24 cellular contexts compared by ENCODE assay signal in genomic region chr9:117485176-117485575, GRCh38.
DNase-seq lines count a peak whose midpoint lies in the region; ATAC-seq and TF ChIP-seq lines count a peak whose summit lies in the region.
"Had no signal": no experiment of that assay in that cellular context is flagged by ENCODE, and none has a peak within 500 bp of the region (broad histone marks: within the 10 kb centered on the region; RNA-seq: fewer than 3 reads in every experiment).

No MANE protein-coding gene starts in this region.

- H3K4me1 Mint-ChIP-seq in HFFc6 (ENCODE audit: low read depth), result no peaks in the 10 kb centered on the region

- no peak overlapping the region for H3K27ac ChIP-seq in RWPE1
- H3K27ac ChIP-seq: heart right ventricle, pancreas had no signal

- no peaks in the 10 kb centered on the region for H3K27me3 Mint-ChIP-seq in HFFc6 (ENCODE audit: insufficient read depth)

- ATAC-seq in GM21390 (IDR thresholded peaks at IDR 0.05; ENCODE audit: unreplicated experiment), result no peak
- ATAC-seq: GM12878; naive thymus-derived CD8-positive, alpha-beta T cell; pancreas had no signal

- H3K4me3 Mint-ChIP-seq in HFFc6, result no peak overlapping the region
- H3K4me3 Mint-ChIP-seq: naive thymus-derived CD8-positive, alpha-beta T cell; T-helper 1 cell treated with Interleukin-12 subunit alpha and Interleukin-12 subunit beta and Interleukin-4 antibody, amounts not matched to agents 30 μg/mL and 1 μg/mL, for 36 hours; type B pancreatic cell had no signal

- peaks cover 26% of the 10 kb centered on the region for H3K9me3 Mint-ChIP-seq in HFFc6
- H3K9me3 Mint-ChIP-seq: T-helper 1 cell treated with Interleukin-12 subunit alpha and Interleukin-12 subunit beta and Interleukin-4 antibody, amounts not matched to agents 30 μg/mL and 1 μg/mL, for 36 hours; type B pancreatic cell had no signal

- POLR2A ChIA-PET in RWPE1 (lab: Yijun Ruan, JAX; ENCODE audit: low non-redundant PET), result no interaction called here

- no peaks in the 10 kb centered on the region for H3K36me3 Mint-ChIP-seq in HFFc6 (ENCODE audit: low read depth)
- H3K36me3 Mint-ChIP-seq: naive thymus-derived CD8-positive, alpha-beta T cell; type B pancreatic cell had no signal

- DNase-seq in HFFc6 (peak; percentile 14), RWPE1 (ENCODE audit: low spot score) (peak; percentile 12), foreskin fibroblast (peak; percentile 4 to 31), renal cortical epithelial cell (ENCODE audit: low read depth) (peak; percentile 30), NCI-H2081 treated with DMSO at 0.1 percent for 48 hours (lab: John Stamatoyannopoulos, UW) (no peak), HUDEP-2 (lab: John Stamatoyannopoulos, UW; ENCODE audit: unreplicated experiment in 76 of 76) (no peak)
- no peak for DNase-seq in stimulated activated CD4-positive, alpha-beta T cell treated with anti-CD3 and anti-CD28 coated beads, Interleukin-4, amount 100 ng/mL, for 1 hour
- DNase-seq: activated CD4-positive, alpha-beta T cell treated with anti-CD3 and anti-CD28 coated beads, Interleukin-2, amount 50 U/mL, for 48 hours; activated naive CD4-positive, alpha-beta T cell; activated T-cell treated with anti-CD3 and anti-CD28 coated beads for 4 hours; amniotic stem cell; BE2C; effector CD8-positive, alpha-beta T cell; GF-D8; heart right ventricle; naive thymus-derived CD8-positive, alpha-beta T cell; NCI-H1105; NCI-H2107; OCI-M1; pancreas had no signal

- no peak for TF ChIP-seq CTCF in HFFc6 (IDR thresholded peaks at IDR 0.05)
- TF ChIP-seq CTCF in RWPE1 (conservative IDR thresholded peaks at IDR 0.05; ENCODE audit: low read depth), result no peak
- TF ChIP-seq CTCF in foreskin fibroblast (IDR thresholded peaks at IDR 0.05; ENCODE audit: low read depth, low read length), result no peak

- no peak overlapping the region for H3K4me3 ChIP-seq in foreskin fibroblast (ENCODE audit: low read depth in 1 of 2, low read length in 2 of 2)
- H3K4me3 ChIP-seq: GM12878, heart right ventricle, pancreas had no signal

- CTCF ChIA-PET in RWPE1 (lab: Yijun Ruan, JAX), result no interaction called here

- no peak overlapping the region for H3K27ac Mint-ChIP-seq in HFFc6
- H3K27ac Mint-ChIP-seq: naive thymus-derived CD8-positive, alpha-beta T cell; T-helper 1 cell treated with Interleukin-12 subunit alpha and Interleukin-12 subunit beta and Interleukin-4 antibody, amounts not matched to agents 30 μg/mL and 1 μg/mL, for 36 hours; type B pancreatic cell had no signal

Comparison
In these comparisons a context has a peak if more than half of its experiments do, and no peak if none do; other contexts are left out.
1. DNase-seq: peak in HFFc6 (single experiment), RWPE1 (single experiment), foreskin fibroblast (2 of 2) and renal cortical epithelial cell (single experiment); none in NCI-H2081 treated with DMSO at 0.1 percent for 48 hours (single experiment), stimulated activated CD4-positive, alpha-beta T cell treated with anti-CD3 and anti-CD28 coated beads, Interleukin-4, amount 100 ng/mL, for 1 hour (single experiment) and HUDEP-2 (0 of 76).